Comparison of ENCODE assay signal across 10 cellular contexts in the genomic region with DNA sequence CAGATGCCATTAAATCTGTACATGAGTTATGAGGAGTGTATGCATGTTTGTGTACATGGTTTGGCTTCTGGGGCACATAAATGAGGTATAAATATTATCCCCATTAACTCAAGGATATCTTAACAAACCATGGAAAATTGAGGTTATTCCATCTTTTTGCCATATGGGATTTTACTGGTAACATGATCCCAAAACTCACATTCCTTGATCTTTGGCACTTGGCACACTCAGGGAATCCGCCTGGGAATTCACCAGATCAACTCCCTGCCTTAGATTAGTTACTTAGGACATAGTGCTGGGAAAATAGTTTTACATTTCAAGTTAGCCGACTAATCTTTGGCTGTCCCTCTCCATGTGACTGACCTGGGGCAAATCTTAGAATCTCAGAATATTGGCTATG. TPM values are rescaled to one million over a fixed set of nuclear protein-coding genes. Genes with fewer than 3 reads are reported as not detected.
A peak's percentile ranks its signal among the peaks of the same experiment; 100 is the strongest.
DNase-seq lines count a peak whose midpoint lies in the region; ATAC-seq and TF ChIP-seq lines count a peak whose summit lies in the region.
"Had no signal": no experiment of that assay in that cellular context is flagged by ENCODE, and none has a peak within 500 bp of the region (broad histone marks: within the 10 kb centered on the region; RNA-seq: fewer than 3 reads in every experiment).

No MANE protein-coding gene starts in this region.

- no peaks in the 10 kb centered on the region for H3K9me3 ChIP-seq in CD4-positive, CD25-positive, alpha-beta regulatory T cell (ENCODE audit: control insufficient read depth in 2 of 2, low read length in 2 of 2)
- H3K9me3 ChIP-seq in colonic mucosa, result no peaks in the 10 kb centered on the region
- H3K9me3 ChIP-seq: right atrium auricular region had no signal

- no peaks in the 10 kb centered on the region for H3K27me3 Mint-ChIP-seq in CD4-positive, CD25-positive, alpha-beta regulatory T cell
- H3K27me3 Mint-ChIP-seq in natural killer cell (ENCODE audit: low read depth in 2 of 2), result no peaks in the 10 kb centered on the region

- peak overlapping the region; percentile 90 for H3K27ac ChIP-seq in CD4-positive, CD25-positive, alpha-beta regulatory T cell (ENCODE audit: insufficient read depth, low read length, poor library complexity, severe bottlenecking)
- peak overlapping the region; percentile 47 for H3K27ac ChIP-seq in colonic mucosa

- H3K9ac ChIP-seq in colonic mucosa (ENCODE audit: low read depth in 2 of 2, low read length in 2 of 2), result peak overlapping the region in 1 of 2 donors; percentile 64

- DNase-seq in CD4-positive, CD25-positive, alpha-beta regulatory T cell, result no peak
- DNase-seq in M059J (ENCODE audit: low read depth) (peak; percentile 17), colonic mucosa (no peak), natural killer cell (no peak), globus pallidus (ENCODE audit: low spot score) (no peak), RKO (ENCODE audit: low spot score) (no peak), HPDE6-E6E7 (ENCODE audit: extremely low spot score) (no peak)
- DNase-seq: activated CD8-positive, alpha-beta memory T cell treated with anti-CD3 and anti-CD28 coated beads for 24 hours had no signal

- no peak overlapping the region for H3K4me3 ChIP-seq in CD4-positive, CD25-positive, alpha-beta regulatory T cell (ENCODE audit: low read depth, low read length)
- H3K4me3 ChIP-seq in colonic mucosa, result no peak overlapping the region
- H3K4me3 ChIP-seq: right atrium auricular region had no signal

- H3K4me1 ChIP-seq in CD4-positive, CD25-positive, alpha-beta regulatory T cell (ENCODE audit: control insufficient read depth, insufficient read depth, low read length, poor library complexity, severe bottlenecking), result peaks cover 67% of the 10 kb centered on the region
- no peaks in the 10 kb centered on the region for H3K4me1 ChIP-seq in colonic mucosa
- H3K4me1 ChIP-seq: right atrium auricular region had no signal

- peak overlapping the region; percentile 86 to 94 (median 92) for H3K27ac Mint-ChIP-seq in CD4-positive, CD25-positive, alpha-beta regulatory T cell
- peak overlapping the region; percentile 87 to 94 for H3K27ac Mint-ChIP-seq in natural killer cell

- H3K36me3 ChIP-seq in CD4-positive, CD25-positive, alpha-beta regulatory T cell (ENCODE audit: control insufficient read depth, insufficient read depth, low read length), result no peaks in the 10 kb centered on the region
- no peaks in the 10 kb centered on the region for H3K36me3 ChIP-seq in colonic mucosa
- H3K36me3 ChIP-seq: right atrium auricular region had no signal

- no peak for TF ChIP-seq CTCF in colonic mucosa (IDR thresholded peaks at IDR 0.05)
- no peak for TF ChIP-seq CTCF in natural killer cell (IDR thresholded peaks at IDR 0.05)

- no peaks in the 10 kb centered on the region for H3K9me3 Mint-ChIP-seq in CD4-positive, CD25-positive, alpha-beta regulatory T cell
- H3K9me3 Mint-ChIP-seq in natural killer cell, result no peaks in the 10 kb centered on the region

- peak overlapping the region in 2 of 4 donors; percentile 45 to 65 for H3K4me3 Mint-ChIP-seq in CD4-positive, CD25-positive, alpha-beta regulatory T cell
- no peak overlapping the region for H3K4me3 Mint-ChIP-seq in natural killer cell

- peaks cover 35 to 81% (median 61%) of the 10 kb centered on the region in 4 donors for H3K4me1 Mint-ChIP-seq in CD4-positive, CD25-positive, alpha-beta regulatory T cell
- H3K4me1 Mint-ChIP-seq in natural killer cell, result peaks cover 32 to 41% of the 10 kb centered on the region in 2 donors

- peaks cover 14% of the 10 kb centered on the region for H3K36me3 Mint-ChIP-seq in CD4-positive, CD25-positive, alpha-beta regulatory T cell
- H3K36me3 Mint-ChIP-seq in natural killer cell, result no peaks in the 10 kb centered on the region

- ATAC-seq in CD4-positive, CD25-positive, alpha-beta regulatory T cell (ENCODE audit: low read depth in 2 of 2), result no peak
- ATAC-seq in natural killer cell (no peak), GM18511 (IDR thresholded peaks at IDR 0.05; ENCODE audit: unreplicated experiment) (no peak)

- intact Hi-C loops in colonic mucosa (cut with DNase I), result no loop called here
- intact Hi-C loops in natural killer cell (cut with micrococcal nuclease), result no loop called here

- H3K27me3 ChIP-seq in CD4-positive, CD25-positive, alpha-beta regulatory T cell (ENCODE audit: control insufficient read depth, insufficient read depth, low read length), result no peaks in the 10 kb centered on the region
- no peaks in the 10 kb centered on the region for H3K27me3 ChIP-seq in colonic mucosa
- H3K27me3 ChIP-seq: right atrium auricular region had no signal

RNA-seq across cellular contexts. Expression of a gene that starts 16.9 kb away (rescaled TPM):
- total RNA-seq in CD4-positive, CD25-positive, alpha-beta regulatory T cell, result 391 TPM
- polyA plus RNA-seq in CD4-positive, CD25-positive, alpha-beta regulatory T cell, result 10 to 100 TPM; 13.4 to 41.7 (median 21.1) TPM
- total RNA-seq in M059J (2014; rRNA removed; shearing (Covaris generic)), result 34.8 and 48.4 TPM in 2 replicates
- total RNA-seq in colonic mucosa (10 to 100 TPM; 52.1 to 54.0 TPM), natural killer cell (100 to 1,000 TPM; 119 to 207 (median 130) TPM)

RNA-seq across cellular contexts. Expression of a gene that starts 38.1 kb away (rescaled TPM):
- total RNA-seq in CD4-positive, CD25-positive, alpha-beta regulatory T cell, result 5.8 TPM
- 1 to 10 TPM; 3.5 to 6.1 (median 4.0) TPM for polyA plus RNA-seq in CD4-positive, CD25-positive, alpha-beta regulatory T cell
- total RNA-seq in M059J (2014; rRNA removed; shearing (Covaris generic)), result 5.2 and 7.1 TPM in 2 replicates
- total RNA-seq in colonic mucosa (under 1 TPM; 0.74 to 0.96 TPM), natural killer cell (1 to 10 TPM in 2 of 3 donors, under 1 TPM in 1; 0.45 to 2.6 (median 2.2) TPM)
- total RNA-seq: right atrium auricular region had no signal

RNA-seq across cellular contexts. Expression of a gene that starts 51.4 kb away (rescaled TPM):
- 3.9 TPM for total RNA-seq in CD4-positive, CD25-positive, alpha-beta regulatory T cell
- 1 to 10 TPM; 1.9 to 3.1 (median 2.7) TPM for polyA plus RNA-seq in CD4-positive, CD25-positive, alpha-beta regulatory T cell
- 16.9 and 18.9 TPM in 2 replicates for total RNA-seq in M059J (2014; rRNA removed; shearing (Covaris generic))
- total RNA-seq in colonic mucosa (1 to 10 TPM; 2.6 to 5.4 TPM), natural killer cell (1 to 10 TPM in 2 of 3 donors, under 1 TPM in 1; 0.70 to 1.6 (median 1.6) TPM)
